1 cellular context compared by ENCODE assay signal in the genomic region with DNA sequence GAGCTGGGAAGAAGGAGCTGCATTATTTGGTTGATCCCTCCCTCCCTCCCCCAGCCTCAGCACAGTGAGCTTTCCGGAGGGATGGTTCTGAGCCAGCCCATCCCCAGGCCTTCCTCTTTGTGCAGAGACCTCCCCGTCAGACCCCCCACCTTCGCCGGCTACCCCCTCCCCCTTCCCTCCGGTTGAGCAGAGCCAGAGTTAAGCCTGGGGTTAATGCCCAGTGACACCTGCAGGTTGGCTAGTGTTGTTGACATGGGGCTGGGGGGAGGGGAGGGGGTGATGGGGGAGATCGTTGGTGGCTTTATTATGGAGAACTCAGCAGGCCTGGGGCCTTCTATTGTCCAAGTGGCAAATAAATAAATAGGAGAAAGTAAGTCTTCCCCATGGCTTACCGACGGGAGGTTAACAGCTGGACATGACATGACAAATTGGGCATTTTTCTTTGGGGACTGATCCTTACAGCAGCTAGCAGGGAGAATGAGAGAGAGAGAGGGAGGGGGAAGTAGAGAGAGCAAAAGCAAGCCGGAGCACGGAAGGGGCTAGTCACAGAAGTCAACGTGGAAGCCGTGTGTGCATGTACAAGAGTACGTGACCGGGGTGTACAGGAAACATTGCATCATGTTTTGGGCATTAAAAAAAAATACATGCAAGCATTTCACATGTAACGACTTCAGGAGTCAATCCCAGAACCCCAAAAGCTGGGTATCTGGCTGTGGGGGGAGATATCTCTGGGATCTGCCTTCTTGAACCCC.
TF ChIP-seq lines count a peak whose summit lies in the region.

No MANE protein-coding gene starts in this region.

TF ChIP-seq in GM23338, 12 proteins besides CTCF, POLR2A, EP300 and RAD21 (continued from another document):
- TF ChIP-seq, protein P1, sequence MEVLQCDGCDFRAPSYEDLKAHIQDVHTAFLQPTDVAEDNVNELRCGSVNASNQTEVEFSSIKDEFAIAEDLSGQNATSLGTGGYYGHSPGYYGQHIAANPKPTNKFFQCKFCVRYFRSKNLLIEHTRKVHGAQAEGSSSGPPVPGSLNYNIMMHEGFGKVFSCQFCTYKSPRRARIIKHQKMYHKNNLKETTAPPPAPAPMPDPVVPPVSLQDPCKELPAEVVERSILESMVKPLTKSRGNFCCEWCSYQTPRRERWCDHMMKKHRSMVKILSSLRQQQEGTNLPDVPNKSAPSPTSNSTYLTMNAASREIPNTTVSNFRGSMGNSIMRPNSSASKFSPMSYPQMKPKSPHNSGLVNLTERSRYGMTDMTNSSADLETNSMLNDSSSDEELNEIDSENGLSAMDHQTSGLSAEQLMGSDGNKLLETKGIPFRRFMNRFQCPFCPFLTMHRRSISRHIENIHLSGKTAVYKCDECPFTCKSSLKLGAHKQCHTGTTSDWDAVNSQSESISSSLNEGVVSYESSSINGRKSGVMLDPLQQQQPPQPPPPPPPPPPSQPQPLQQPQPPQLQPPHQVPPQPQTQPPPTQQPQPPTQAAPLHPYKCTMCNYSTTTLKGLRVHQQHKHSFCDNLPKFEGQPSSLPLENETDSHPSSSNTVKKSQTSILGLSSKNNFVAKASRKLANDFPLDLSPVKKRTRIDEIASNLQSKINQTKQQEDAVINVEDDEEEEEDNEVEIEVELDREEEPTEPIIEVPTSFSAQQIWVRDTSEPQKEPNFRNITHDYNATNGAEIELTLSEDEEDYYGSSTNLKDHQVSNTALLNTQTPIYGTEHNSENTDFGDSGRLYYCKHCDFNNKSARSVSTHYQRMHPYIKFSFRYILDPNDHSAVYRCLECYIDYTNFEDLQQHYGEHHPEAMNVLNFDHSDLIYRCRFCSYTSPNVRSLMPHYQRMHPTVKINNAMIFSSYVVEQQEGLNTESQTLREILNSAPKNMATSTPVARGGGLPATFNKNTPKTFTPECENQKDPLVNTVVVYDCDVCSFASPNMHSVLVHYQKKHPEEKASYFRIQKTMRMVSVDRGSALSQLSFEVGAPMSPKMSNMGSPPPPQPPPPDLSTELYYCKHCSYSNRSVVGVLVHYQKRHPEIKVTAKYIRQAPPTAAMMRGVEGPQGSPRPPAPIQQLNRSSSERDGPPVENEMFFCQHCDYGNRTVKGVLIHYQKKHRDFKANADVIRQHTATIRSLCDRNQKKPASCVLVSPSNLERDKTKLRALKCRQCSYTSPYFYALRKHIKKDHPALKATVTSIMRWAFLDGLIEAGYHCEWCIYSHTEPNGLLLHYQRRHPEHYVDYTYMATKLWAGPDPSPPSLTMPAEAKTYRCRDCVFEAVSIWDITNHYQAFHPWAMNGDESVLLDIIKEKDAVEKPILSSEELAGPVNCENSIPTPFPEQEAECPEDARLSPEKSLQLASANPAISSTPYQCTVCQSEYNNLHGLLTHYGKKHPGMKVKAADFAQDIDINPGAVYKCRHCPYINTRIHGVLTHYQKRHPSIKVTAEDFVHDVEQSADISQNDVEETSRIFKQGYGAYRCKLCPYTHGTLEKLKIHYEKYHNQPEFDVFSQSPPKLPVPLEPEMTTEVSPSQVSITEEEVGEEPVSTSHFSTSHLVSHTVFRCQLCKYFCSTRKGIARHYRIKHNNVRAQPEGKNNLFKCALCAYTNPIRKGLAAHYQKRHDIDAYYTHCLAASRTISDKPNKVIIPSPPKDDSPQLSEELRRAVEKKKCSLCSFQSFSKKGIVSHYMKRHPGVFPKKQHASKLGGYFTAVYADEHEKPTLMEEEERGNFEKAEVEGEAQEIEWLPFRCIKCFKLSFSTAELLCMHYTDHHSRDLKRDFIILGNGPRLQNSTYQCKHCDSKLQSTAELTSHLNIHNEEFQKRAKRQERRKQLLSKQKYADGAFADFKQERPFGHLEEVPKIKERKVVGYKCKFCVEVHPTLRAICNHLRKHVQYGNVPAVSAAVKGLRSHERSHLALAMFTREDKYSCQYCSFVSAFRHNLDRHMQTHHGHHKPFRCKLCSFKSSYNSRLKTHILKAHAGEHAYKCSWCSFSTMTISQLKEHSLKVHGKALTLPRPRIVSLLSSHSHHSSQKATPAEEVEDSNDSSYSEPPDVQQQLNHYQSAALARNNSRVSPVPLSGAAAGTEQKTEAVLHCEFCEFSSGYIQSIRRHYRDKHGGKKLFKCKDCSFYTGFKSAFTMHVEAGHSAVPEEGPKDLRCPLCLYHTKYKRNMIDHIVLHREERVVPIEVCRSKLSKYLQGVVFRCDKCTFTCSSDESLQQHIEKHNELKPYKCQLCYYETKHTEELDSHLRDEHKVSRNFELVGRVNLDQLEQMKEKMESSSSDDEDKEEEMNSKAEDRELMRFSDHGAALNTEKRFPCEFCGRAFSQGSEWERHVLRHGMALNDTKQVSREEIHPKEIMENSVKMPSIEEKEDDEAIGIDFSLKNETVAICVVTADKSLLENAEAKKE (CRISPR knock-in tag; IDR thresholded peaks at IDR 0.05), result no peak; the same call in none of the 2 replicates
- TF ChIP-seq EZH2phosphoT487 (IDR thresholded peaks at IDR 0.05; ENCODE audit: unreplicated experiment), result no peak
- TF ChIP-seq STAT1 (IDR thresholded peaks at IDR 0.05; ENCODE audit: unreplicated experiment), result no peak
- no peak for TF ChIP-seq JUNB (IDR thresholded peaks at IDR 0.05; ENCODE audit: unreplicated experiment)
